In the genomic region with DNA sequence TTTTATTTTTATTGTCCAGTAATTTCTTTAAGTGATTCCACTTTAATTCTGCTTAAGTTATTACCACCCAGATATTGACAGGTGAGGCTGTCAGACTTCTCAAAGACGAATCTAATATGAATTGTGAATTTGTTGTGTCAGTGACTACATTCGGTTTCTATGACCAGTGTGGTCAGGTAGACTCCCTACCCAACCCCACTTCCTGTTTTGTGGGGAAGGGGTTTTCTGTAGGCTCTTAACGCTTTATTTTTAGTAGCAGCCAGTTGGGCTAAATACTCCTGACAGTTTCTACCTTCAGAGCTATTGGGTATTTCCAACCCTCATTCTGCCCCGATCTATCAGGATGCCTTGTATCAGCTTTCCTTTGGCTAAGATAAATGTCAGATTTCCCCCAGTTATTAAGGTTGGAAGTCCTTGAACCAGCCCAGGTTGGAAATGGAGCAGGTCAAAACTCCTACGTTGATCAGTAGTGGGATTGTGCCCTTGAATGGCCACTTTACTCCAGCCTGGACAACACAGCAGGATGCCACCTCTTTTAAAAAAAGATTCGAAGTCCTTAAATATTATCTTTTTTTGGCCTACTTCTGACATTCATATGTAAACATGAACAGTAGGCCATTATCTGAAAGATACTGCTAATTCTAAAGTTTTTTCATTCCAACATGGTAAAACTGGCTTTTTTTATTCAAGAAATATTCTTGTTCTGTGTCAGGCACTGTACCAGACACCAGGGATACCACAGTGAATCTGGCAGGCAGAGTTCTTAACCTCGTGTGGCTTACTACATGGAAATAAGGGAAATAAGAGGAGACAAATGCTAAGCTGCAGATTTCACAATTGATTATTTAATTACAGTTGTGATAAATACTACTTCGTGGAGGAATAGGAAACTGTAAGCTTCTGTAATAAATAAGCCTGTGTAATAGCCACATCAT, we compare ENCODE assay signal across 8 cellular contexts.
DNase-seq lines count a peak whose midpoint lies in the region; ATAC-seq and TF ChIP-seq lines count a peak whose summit lies in the region.

No MANE protein-coding gene starts in this region.

- H3K9me3 Mint-ChIP-seq in T-cell = no peaks in the 10 kb centered on the region
- no peaks in the 10 kb centered on the region for H3K9me3 Mint-ChIP-seq in stimulated activated naive B cell treated with anti-CD40 and anti-IgM and Interleukin-4, amounts not matched to agents 10 μg/mL and 1 μg/mL and 100 μg/mL, for 72 hours

- ATAC-seq in HG02943 (IDR thresholded peaks at IDR 0.05; ENCODE audit: low read depth, unreplicated experiment) (peak; percentile 82), T-cell (replicated peaks in 1 of 4) (peak in 3 of 4 experiments; percentile 62 to 99 (median 69))
- peak; percentile 90 to 93 for ATAC-seq in stimulated activated naive B cell treated with anti-CD40 and anti-IgM and Interleukin-4, amounts not matched to agents 10 μg/mL and 1 μg/mL and 100 μg/mL, for 72 hours (replicated peaks)

- peaks cover 33 to 38% (median 35%) of the 10 kb centered on the region in 3 donors for H3K4me1 Mint-ChIP-seq in T-cell
- H3K4me1 Mint-ChIP-seq in stimulated activated naive B cell treated with anti-CD40 and anti-IgM and Interleukin-4, amounts not matched to agents 10 μg/mL and 1 μg/mL and 100 μg/mL, for 72 hours = peaks cover 33 to 48% of the 10 kb centered on the region in 2 donors

- CTCF ChIA-PET in T-cell (lab: Charles Lee) = interaction anchor here (0.5 to 0.9 kb wide), 2 partner anchors 44 to 124 kb away, joined by 3 read pairs; no protein-coding TSS in a partner anchor
- CTCF ChIA-PET in HEK293T (lab: Yijun Ruan, JAX) = no interaction called here

- DNase-seq in activated gamma-delta T cell treated with Interleukin-2 at 50 U/mL for 16 hours = peak; percentile 7
- DNase-seq in activated gamma-delta T cell (lab: John Stamatoyannopoulos, UW) = no peak
- peak in 26 of 34 experiments; percentile 3 to 62 (median 32) for DNase-seq in T-cell
- peak; percentile 67 for DNase-seq in stimulated activated naive B cell treated with anti-CD40 and anti-IgM and Interleukin-4, amounts not matched to agents 10 μg/mL and 1 μg/mL and 100 μg/mL, for 72 hours
- DNase-seq in NCI-H1092 treated with DMSO at 0.1 percent for 48 hours (lab: John Stamatoyannopoulos, UW) = no peak
- no peak for DNase-seq in D341Med (ENCODE audit: low spot score)
- no peak for DNase-seq in HEK293T (ENCODE audit: extremely low spot score)

- POLR2A ChIA-PET in T-cell (lab: Charles Lee) = interaction anchor here in 1 of 2 donors (0.7 kb wide), 1 partner anchor 291 kb away, joined by 3 read pairs; no protein-coding TSS in a partner anchor
- POLR2A ChIA-PET in HEK293T (lab: Yijun Ruan, JAX) = no interaction called here

- H3K36me3 Mint-ChIP-seq in T-cell = peaks cover 55% of the 10 kb centered on the region
- H3K36me3 Mint-ChIP-seq in stimulated activated naive B cell treated with anti-CD40 and anti-IgM and Interleukin-4, amounts not matched to agents 10 μg/mL and 1 μg/mL and 100 μg/mL, for 72 hours = peaks cover 31 to 37% of the 10 kb centered on the region in 2 donors

- H3K27me3 Mint-ChIP-seq in T-cell = no peaks in the 10 kb centered on the region
- no peaks in the 10 kb centered on the region for H3K27me3 Mint-ChIP-seq in stimulated activated naive B cell treated with anti-CD40 and anti-IgM and Interleukin-4, amounts not matched to agents 10 μg/mL and 1 μg/mL and 100 μg/mL, for 72 hours

- H3K4me3 Mint-ChIP-seq in T-cell = no peak overlapping the region
- peak overlapping the region; percentile 50 to 51 for H3K4me3 Mint-ChIP-seq in stimulated activated naive B cell treated with anti-CD40 and anti-IgM and Interleukin-4, amounts not matched to agents 10 μg/mL and 1 μg/mL and 100 μg/mL, for 72 hours

- H3K27ac Mint-ChIP-seq in T-cell = peak overlapping the region; percentile 65 to 69
- H3K27ac Mint-ChIP-seq in stimulated activated naive B cell treated with anti-CD40 and anti-IgM and Interleukin-4, amounts not matched to agents 10 μg/mL and 1 μg/mL and 100 μg/mL, for 72 hours = peak overlapping the region; percentile 92

TF ChIP-seq in HEK293T, 16 proteins besides CTCF, POLR2A, EP300 and RAD21:
- no peak for TF ChIP-seq LEF1 (IDR thresholded peaks at IDR 0.05; ENCODE audit: borderline replicate concordance)
- no peak for TF ChIP-seq SP1 (IDR thresholded peaks at IDR 0.05)
- no peak for TF ChIP-seq HDGF (IDR thresholded peaks at IDR 0.05; ENCODE audit: borderline replicate concordance)
- TF ChIP-seq NFRKB (IDR thresholded peaks at IDR 0.05) = no peak
- no peak for TF ChIP-seq ARNT (IDR thresholded peaks at IDR 0.05)
- TF ChIP-seq FOXM1 (IDR thresholded peaks at IDR 0.05; ENCODE audit: borderline replicate concordance) = no peak
- no peak for TF ChIP-seq FOXK2 (IDR thresholded peaks at IDR 0.05)

Comparison
In these comparisons a context has a peak if more than half of its experiments do, and no peak if none do; other contexts are left out.
1. DNase-seq: peak in activated gamma-delta T cell treated with Interleukin-2 at 50 U/mL for 16 hours (single experiment), T-cell (26 of 34) and stimulated activated naive B cell treated with anti-CD40 and anti-IgM and Interleukin-4, amounts not matched to agents 10 μg/mL and 1 μg/mL and 100 μg/mL, for 72 hours (single experiment); none in activated gamma-delta T cell (single experiment), NCI-H1092 treated with DMSO at 0.1 percent for 48 hours (single experiment), D341Med (single experiment) and HEK293T (single experiment).
2. H3K4me3 Mint-ChIP-seq: peak in stimulated activated naive B cell treated with anti-CD40 and anti-IgM and Interleukin-4, amounts not matched to agents 10 μg/mL and 1 μg/mL and 100 μg/mL, for 72 hours (2 of 2); none in T-cell (0 of 3).
3. Peak in every context shown above with its lines, with median percentiles within 50 percentile points of each other: ATAC-seq.